8 cellular contexts compared by ENCODE assay signal in the genomic region with DNA sequence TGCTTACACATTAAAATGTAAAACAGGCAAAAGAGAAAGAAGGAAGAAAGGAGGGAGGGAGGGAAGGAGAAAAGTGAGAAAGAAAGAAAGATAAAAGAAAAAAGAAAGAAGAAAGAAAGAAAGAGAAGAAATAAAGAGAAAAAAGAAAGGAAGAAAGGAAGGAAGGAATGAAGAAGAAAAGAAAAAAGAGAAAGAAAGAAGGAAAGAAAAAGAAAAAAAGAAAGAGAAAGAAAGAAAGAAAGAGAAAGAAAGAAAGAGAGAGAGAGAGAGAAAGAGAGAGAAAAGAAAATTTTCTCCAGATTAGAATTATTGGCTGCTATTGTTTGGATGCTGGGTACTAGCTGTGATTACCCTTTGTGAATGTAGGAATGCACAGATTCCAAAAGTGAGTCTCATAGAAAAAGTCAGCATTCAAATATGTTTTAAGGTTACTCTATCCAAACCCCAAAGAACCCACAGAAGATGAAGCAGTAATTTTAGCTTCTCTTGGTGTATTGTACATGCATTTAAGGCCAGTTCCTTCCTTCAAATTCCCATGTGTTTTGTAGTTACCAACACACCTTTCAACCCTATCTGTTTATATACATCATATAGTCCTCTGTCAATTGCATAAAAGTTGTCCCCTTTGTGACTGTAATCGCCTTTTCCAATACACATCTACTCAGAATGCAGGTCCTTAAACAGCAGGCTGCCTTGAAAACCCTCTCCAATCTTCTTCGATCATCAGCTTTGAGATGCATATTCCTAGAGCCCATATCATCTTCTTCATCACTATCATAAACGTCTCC. TPM values are rescaled to one million over a fixed set of nuclear protein-coding genes. Genes with fewer than 3 reads are reported as not detected.
DNase-seq lines count a peak whose midpoint lies in the region; ATAC-seq, FAIRE-seq and TF ChIP-seq lines count a peak whose summit lies in the region.

No MANE protein-coding gene starts in this region.

- H2AFZ ChIP-seq in keratinocyte (ENCODE audit: control insufficient read depth, low read length), result peak overlapping the region; percentile 94

- peaks cover 23% of the 10 kb centered on the region for H3K4me1 ChIP-seq in keratinocyte (ENCODE audit: control insufficient read depth, extremely low read depth, insufficient read depth, low read length)

- H3K27ac Mint-ChIP-seq in activated naive CD8-positive, alpha-beta T cell treated with anti-CD3 and anti-CD28 coated beads, Interleukin-2, amount 50 U/mL, for 24 hours, result peak overlapping the region; percentile 88

- peaks cover 51% of the 10 kb centered on the region for H3K4me1 Mint-ChIP-seq in activated naive CD8-positive, alpha-beta T cell treated with anti-CD3 and anti-CD28 coated beads, Interleukin-2, amount 50 U/mL, for 24 hours

- H3K27me3 ChIP-seq in keratinocyte (ENCODE audit: control insufficient read depth, extremely low read depth, insufficient read depth, low read length), result no peaks in the 10 kb centered on the region

- no peak for TF ChIP-seq CTCF in keratinocyte (optimal IDR thresholded peaks at IDR 0.05 in 1 of 3, IDR thresholded peaks at IDR 0.05 in 1 of 3, conservative IDR thresholded peaks at IDR 0.05 in 1 of 3; ENCODE audit: extremely low read depth in 1 of 3, insufficient read depth in 2 of 3, low read length in 3 of 3)

- no peaks in the 10 kb centered on the region for H4K20me1 ChIP-seq in keratinocyte (ENCODE audit: control insufficient read depth, extremely low read depth, insufficient read depth, low read length)

- H3K36me3 Mint-ChIP-seq in activated naive CD8-positive, alpha-beta T cell treated with anti-CD3 and anti-CD28 coated beads, Interleukin-2, amount 50 U/mL, for 24 hours (ENCODE audit: low read depth), result peaks cover 21% of the 10 kb centered on the region

- dilution Hi-C loops in keratinocyte (cut with MboI; ENCODE audit: extremely low pct_ligation_motif_present, low sequenced_read_pairs), result no loop called here

- no peaks in the 10 kb centered on the region for H3K9me3 Mint-ChIP-seq in activated naive CD8-positive, alpha-beta T cell treated with anti-CD3 and anti-CD28 coated beads, Interleukin-2, amount 50 U/mL, for 24 hours

- no peak for FAIRE-seq in keratinocyte (lab: Jason Lieb, UNC)

- no peaks in the 10 kb centered on the region for H3K9me1 ChIP-seq in keratinocyte (ENCODE audit: control insufficient read depth, extremely low read depth, insufficient read depth, low read length)

- peak overlapping the region; percentile 76 to 89 (median 83) for H3K4me3 ChIP-seq in keratinocyte (ENCODE audit: control insufficient read depth in 2 of 3, extremely low read depth in 1 of 3, insufficient read depth in 2 of 3, low read depth in 1 of 3, low read length in 3 of 3)

- no peaks in the 10 kb centered on the region for H3K27me3 Mint-ChIP-seq in activated naive CD8-positive, alpha-beta T cell treated with anti-CD3 and anti-CD28 coated beads, Interleukin-2, amount 50 U/mL, for 24 hours

- H3K4me2 ChIP-seq in keratinocyte (ENCODE audit: control insufficient read depth, extremely low read depth, insufficient read depth, low read depth, low read length), result peak overlapping the region; percentile 96

- peak overlapping the region; percentile 90 for H3K4me3 Mint-ChIP-seq in activated naive CD8-positive, alpha-beta T cell treated with anti-CD3 and anti-CD28 coated beads, Interleukin-2, amount 50 U/mL, for 24 hours

- H3K36me3 ChIP-seq in keratinocyte (ENCODE audit: control insufficient read depth in 2 of 2, extremely low read depth in 1 of 2, insufficient read depth in 2 of 2, low read length in 2 of 2), result peaks cover 0 to 1% of the 10 kb centered on the region in 2 experiments

- ATAC-seq in HG03159 (IDR thresholded peaks at IDR 0.05; ENCODE audit: unreplicated experiment), result peak; percentile 2
- ATAC-seq in activated naive CD8-positive, alpha-beta T cell treated with anti-CD3 and anti-CD28 coated beads, Interleukin-2, amount 50 U/mL, for 24 hours, result no peak

- peaks cover 11% of the 10 kb centered on the region for H3K79me2 ChIP-seq in keratinocyte (ENCODE audit: control insufficient read depth, insufficient read depth, low read length)

- H3K9me3 ChIP-seq in keratinocyte (ENCODE audit: control insufficient read depth, low read depth, low read length), result no peaks in the 10 kb centered on the region

- peak overlapping the region; percentile 77 for H3K9ac ChIP-seq in keratinocyte (ENCODE audit: control insufficient read depth, extremely low read depth, insufficient read depth, low read length)

- H3K27ac ChIP-seq in keratinocyte (ENCODE audit: control insufficient read depth, insufficient read depth, low read length) (peak overlapping the region; percentile 88), substantia nigra (ENCODE audit: low read depth, low read length, poor library complexity, severe bottlenecking) (peak overlapping the region; percentile 39)

- DNase-seq in EL (peak; percentile 69), keratinocyte (ENCODE audit: low read depth, low spot score) (no peak), substantia nigra (lab: John Stamatoyannopoulos, UW) (peak in 1 of 49 donors; percentile 43), UCSD-AML1 (lab: John Stamatoyannopoulos, UW; ENCODE audit: unreplicated experiment) (no peak), HuH-7 (ENCODE audit: low spot score) (no peak), SHP77 treated with DMSO at 0.1 percent for 48 hours (lab: John Stamatoyannopoulos, UW) (no peak)
- DNase-seq in activated naive CD8-positive, alpha-beta T cell treated with anti-CD3 and anti-CD28 coated beads, Interleukin-2, amount 50 U/mL, for 24 hours, result no peak

RNA-seq across cellular contexts. Expression of a gene that starts 0.8 kb away (rescaled TPM):
- 15.9 to 21.0 TPM (median 18.1 TPM) in 3 replicates for polyA plus RNA-seq in keratinocyte
- 8.7 TPM for polyA plus RNA-seq in keratinocyte (2011; ENCODE audit: low read depth)
- polyA plus RNA-seq in keratinocyte (2011; cell fraction: cytosol; rRNA removed), result 6.4 and 17.5 TPM in 2 replicates
- 29.7 and 35.6 TPM in 2 replicates for polyA plus RNA-seq in keratinocyte (2011; cell fraction: nucleus; rRNA removed)
- polyA plus RNA-seq in keratinocyte (2012; ENCODE audit: low replicate concordance), result 10.5 and 13.5 TPM in 2 replicates
- 6.6 to 20.5 TPM (median 9.4 TPM) in 3 replicates for polyA minus RNA-seq in keratinocyte
- polyA minus RNA-seq in keratinocyte (2011; cell fraction: cytosol; rRNA and poly(A)+ RNA removed), result 8.4 TPM
- polyA minus RNA-seq in keratinocyte (2011; cell fraction: nucleus; rRNA and poly(A)+ RNA removed), result 10.1 and 17.4 TPM in 2 replicates

RNA-seq across cellular contexts. Expression of a gene that starts 30.1 kb away (rescaled TPM):
- polyA plus RNA-seq in keratinocyte, result 1.6 to 2.0 TPM (median 1.9 TPM) in 3 replicates
- polyA plus RNA-seq in keratinocyte (2011; ENCODE audit: low read depth), result 1.6 TPM
- polyA plus RNA-seq in keratinocyte (2011; cell fraction: cytosol; rRNA removed), result 2.4 and 3.2 TPM in 2 replicates
- 9.2 and 9.8 TPM in 2 replicates for polyA plus RNA-seq in keratinocyte (2011; cell fraction: nucleus; rRNA removed)
- 3.6 and 6.0 TPM in 2 replicates for polyA plus RNA-seq in keratinocyte (2012; ENCODE audit: low replicate concordance)
- polyA minus RNA-seq in keratinocyte, result 4.8 to 16.2 TPM (median 5.3 TPM) in 3 replicates
- polyA minus RNA-seq in keratinocyte (2011; cell fraction: cytosol; rRNA and poly(A)+ RNA removed), result 6.1 TPM
- polyA minus RNA-seq in keratinocyte (2011; cell fraction: nucleus; rRNA and poly(A)+ RNA removed), result 4.6 and 6.5 TPM in 2 replicates

RNA-seq across cellular contexts. Expression of a gene that starts 34.8 kb away (rescaled TPM):
- polyA plus RNA-seq in keratinocyte, result 0.54 to 5.3 TPM (median 4.9 TPM) in 3 replicates
- 0.15 TPM for polyA plus RNA-seq in keratinocyte (2011; ENCODE audit: low read depth)
- polyA plus RNA-seq in keratinocyte (2011; cell fraction: cytosol; rRNA removed), result 0.66 and 1.9 TPM in 2 replicates
- polyA plus RNA-seq in keratinocyte (2011; cell fraction: nucleus; rRNA removed), result 0.64 and 1.1 TPM in 2 replicates
- polyA plus RNA-seq in keratinocyte (2012; ENCODE audit: low replicate concordance), result 0.11 and 5.4 TPM in 2 replicates
- 0.53 to 9.1 TPM (median 2.4 TPM) in 3 replicates for polyA minus RNA-seq in keratinocyte
- 1.3 TPM for polyA minus RNA-seq in keratinocyte (2011; cell fraction: cytosol; rRNA and poly(A)+ RNA removed)
- 0.62 and 1.3 TPM in 2 replicates for polyA minus RNA-seq in keratinocyte (2011; cell fraction: nucleus; rRNA and poly(A)+ RNA removed)

RNA-seq across cellular contexts. Expression of a gene that starts 55.8 kb away (rescaled TPM):
- polyA plus RNA-seq in keratinocyte, result not detected in 3 replicates
- not detected for polyA plus RNA-seq in keratinocyte (2011; ENCODE audit: low read depth)
- not detected in 2 replicates for polyA plus RNA-seq in keratinocyte (2011; cell fraction: cytosol; rRNA removed)
- polyA plus RNA-seq in keratinocyte (2011; cell fraction: nucleus; rRNA removed), result not detected in 2 replicates
- polyA plus RNA-seq in keratinocyte (2012; ENCODE audit: low replicate concordance), result not detected in 2 replicates
- polyA minus RNA-seq in keratinocyte, result not detected in 3 replicates
- polyA minus RNA-seq in keratinocyte (2011; cell fraction: cytosol; rRNA and poly(A)+ RNA removed), result not detected
- not detected in 2 replicates for polyA minus RNA-seq in keratinocyte (2011; cell fraction: nucleus; rRNA and poly(A)+ RNA removed)
